In the genomic region with DNA sequence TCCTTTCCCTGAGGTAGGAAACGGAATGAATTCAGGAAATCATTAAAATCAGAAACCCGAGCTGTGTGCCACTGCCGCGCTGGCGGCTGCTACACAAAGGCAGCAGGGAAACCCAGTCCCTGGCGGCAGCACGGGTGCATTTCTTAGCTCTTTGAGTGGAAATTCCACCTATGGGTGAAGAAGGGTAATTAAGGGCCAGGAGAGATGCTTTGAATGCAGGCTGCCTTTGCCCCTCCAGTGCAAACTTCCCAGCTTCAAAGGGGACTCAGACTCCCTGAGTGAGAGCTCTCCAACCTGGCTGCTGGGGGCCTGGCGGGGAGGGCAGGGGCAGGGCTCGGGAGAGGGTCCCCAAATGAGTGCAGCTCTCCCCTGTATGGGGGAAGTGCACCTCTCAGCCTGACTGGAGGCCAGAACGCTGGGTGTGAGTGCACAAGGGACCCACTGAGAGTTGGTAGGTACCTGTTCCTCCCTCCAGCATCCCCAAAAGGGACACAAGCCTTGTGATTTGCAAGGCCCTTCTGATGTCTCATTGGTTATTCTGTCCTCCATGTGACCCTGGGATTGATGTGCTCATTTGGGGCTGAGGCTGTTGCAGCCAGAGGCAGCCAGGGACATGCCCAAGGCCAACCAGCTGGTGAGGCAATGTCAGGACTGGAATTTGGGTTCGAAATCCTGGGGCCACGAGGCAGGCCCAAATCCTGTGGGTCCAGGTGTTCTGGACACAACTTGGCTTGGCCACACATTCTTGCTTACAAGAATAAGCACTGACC, we compare ENCODE assay signal across 8 cellular contexts. TPM values are rescaled to one million over a fixed set of nuclear protein-coding genes. Genes with fewer than 3 reads are reported as not detected.
A peak's percentile ranks its signal among the peaks of the same experiment; 100 is the strongest.
DNase-seq lines count a peak whose midpoint lies in the region; ATAC-seq and TF ChIP-seq lines count a peak whose summit lies in the region.

No MANE protein-coding gene starts in this region.

- CTCF ChIA-PET in HCT116 (lab: Charles Lee): no interaction called here
- CTCF ChIA-PET in activated CD4-positive, alpha-beta T cell treated with anti-CD3 and anti-CD28 coated beads, Interleukin-2, amount 10 ng/mL, durations not matched to agents 7 days and 5 days (lab: Charles Lee): interaction anchor here (1.2 to 1.7 kb wide), 2 partner anchors 11 to 13 kb away, joined by 4 to 5 read pairs; no protein-coding TSS in a partner anchor
- CTCF ChIA-PET in MCF 10A (lab: Yijun Ruan, JAX): interaction anchor here (0.7 to 1.2 kb wide), 3 partner anchors 11 to 150 kb away, joined by 3 read pairs; no protein-coding TSS in a partner anchor

- peak; percentile 28; the same call in 1 of the 2 replicates for ATAC-seq in HCT116
- no peak for ATAC-seq in lung (ENCODE audit: insufficient read depth, low FRiP score)
- ATAC-seq in HG03469 (IDR thresholded peaks at IDR 0.05; ENCODE audit: unreplicated experiment): no peak

- RAD21 ChIA-PET in HCT116 (lab: Charles Lee; ENCODE audit: low non-redundant PET in 1 of 2, low total read pairs in 2 of 2, uncharacterized antibody in 2 of 2, unreplicated experiment in 2 of 2): no interaction called here

- peaks cover 1% of the 10 kb centered on the region for H3K36me3 Mint-ChIP-seq in activated CD4-positive, alpha-beta T cell treated with anti-CD3 and anti-CD28 coated beads, Interleukin-2, amount 10 ng/mL, durations not matched to agents 7 days and 5 days (ENCODE audit: low read depth)
- no peaks in the 10 kb centered on the region for H3K36me3 Mint-ChIP-seq in MCF 10A (ENCODE audit: insufficient read depth, unreplicated experiment)

- H3K9me3 ChIP-seq in HCT116 (ENCODE audit: control insufficient read depth in 1 of 2, insufficient read depth in 1 of 2, low read depth in 1 of 2, low read length in 2 of 2): no peaks in the 10 kb centered on the region
- no peaks in the 10 kb centered on the region for H3K9me3 ChIP-seq in lung (ENCODE audit: control insufficient read depth in 2 of 2, insufficient read depth in 1 of 2, low read length in 1 of 2)

- DNase-seq in DMS79 (lab: John Stamatoyannopoulos, UW): peak; percentile 2
- DNase-seq in HCT116 (ENCODE audit: low read depth, low spot score): no peak
- peak; percentile 53 for DNase-seq in activated CD4-positive, alpha-beta T cell treated with anti-CD3 and anti-CD28 coated beads, Interleukin-2, amount 10 ng/mL, durations not matched to agents 7 days and 5 days
- DNase-seq in lung (ENCODE audit: low spot score): no peak
- no peak for DNase-seq in anterior cingulate cortex (lab: John Stamatoyannopoulos, UW)
- DNase-seq in MCF 10A (ENCODE audit: unreplicated experiment): no peak
- DNase-seq in NCI-H446 (lab: John Stamatoyannopoulos, UW): no peak

- intact Hi-C loops in HCT116 (cut with micrococcal nuclease) (no loop called here), MCF 10A (cut with micrococcal nuclease) (no loop called here)

- BruUV-seq in HCT116 (replicated peaks; lab: Mats Ljungman, UMichigan) (no TSS peak), MCF 10A (replicated peaks; lab: Mats Ljungman, UMichigan) (no TSS peak)

- no peaks in the 10 kb centered on the region for H3K79me2 ChIP-seq in HCT116 (ENCODE audit: insufficient read depth, low read length)

- H3K27me3 ChIP-seq in HCT116 (ENCODE audit: insufficient read depth, low read length) (no peaks in the 10 kb centered on the region), lung (ENCODE audit: control insufficient read depth, insufficient read depth) (no peaks in the 10 kb centered on the region)

- H3K9me3 Mint-ChIP-seq in activated CD4-positive, alpha-beta T cell treated with anti-CD3 and anti-CD28 coated beads, Interleukin-2, amount 10 ng/mL, durations not matched to agents 7 days and 5 days: no peaks in the 10 kb centered on the region
- no peaks in the 10 kb centered on the region for H3K9me3 Mint-ChIP-seq in MCF 10A (ENCODE audit: unreplicated experiment)

- no peaks in the 10 kb centered on the region for H4K20me1 ChIP-seq in HCT116 (ENCODE audit: insufficient read depth)

- no peak overlapping the region for H3K4me2 ChIP-seq in HCT116 (ENCODE audit: low read length)

- peaks cover 43% of the 10 kb centered on the region for H3K4me1 Mint-ChIP-seq in activated CD4-positive, alpha-beta T cell treated with anti-CD3 and anti-CD28 coated beads, Interleukin-2, amount 10 ng/mL, durations not matched to agents 7 days and 5 days
- peaks cover 11% of the 10 kb centered on the region for H3K4me1 Mint-ChIP-seq in MCF 10A (ENCODE audit: insufficient read depth, unreplicated experiment)

- WGBS in lung, 2 donors: 44 to 49% methylated on average over 12 of the region's 12 CpGs

- no peak for TF ChIP-seq POLR2A in HCT116 (IDR thresholded peaks at IDR 0.05; ENCODE audit: borderline replicate concordance, extremely low read depth, insufficient read depth, insufficient read length)

- H3K4me1 ChIP-seq in HCT116 (ENCODE audit: control insufficient read depth in 1 of 2, insufficient read depth in 2 of 2, low read length in 2 of 2) (peaks cover 6 to 25% of the 10 kb centered on the region in 2 experiments), lung (ENCODE audit: control insufficient read depth in 2 of 2, insufficient read depth in 2 of 2, low read length in 2 of 2) (peaks cover 0 to 25% of the 10 kb centered on the region in 2 donors)

- TF ChIP-seq CTCF in HCT116 (IDR thresholded peaks at IDR 0.05 in 2 of 3, conservative IDR thresholded peaks at IDR 0.05 in 1 of 3; ENCODE audit: borderline replicate concordance in 1 of 3, insufficient read depth in 1 of 3, low read depth in 2 of 3, low read length in 2 of 3): peak in 1 of 3 experiments; percentile 25; a peak in 2 of 6 replicates
- peak; percentile 23 for TF ChIP-seq CTCF in lung (IDR thresholded peaks at IDR 0.05; ENCODE audit: control extremely low read depth, extremely low read depth)
- TF ChIP-seq CTCF in MCF 10A (IDR thresholded peaks at IDR 0.05; ENCODE audit: unreplicated experiment): no peak

- no peaks in the 10 kb centered on the region for H3K9me2 ChIP-seq in HCT116 (ENCODE audit: insufficient read depth)

- no peak overlapping the region for H3K4me3 Mint-ChIP-seq in activated CD4-positive, alpha-beta T cell treated with anti-CD3 and anti-CD28 coated beads, Interleukin-2, amount 10 ng/mL, durations not matched to agents 7 days and 5 days
- H3K4me3 Mint-ChIP-seq in MCF 10A (ENCODE audit: unreplicated experiment): no peak overlapping the region

- no peak overlapping the region for H3K27ac Mint-ChIP-seq in activated CD4-positive, alpha-beta T cell treated with anti-CD3 and anti-CD28 coated beads, Interleukin-2, amount 10 ng/mL, durations not matched to agents 7 days and 5 days
- H3K27ac Mint-ChIP-seq in MCF 10A (ENCODE audit: low read depth, unreplicated experiment): no peak overlapping the region

- H3K36me3 ChIP-seq in HCT116 (ENCODE audit: control insufficient read depth in 1 of 2, insufficient read depth in 2 of 2, low read length in 2 of 2) (no peaks in the 10 kb centered on the region), lung (ENCODE audit: control insufficient read depth in 2 of 2, insufficient read depth in 2 of 2, low read length in 2 of 2) (no peaks in the 10 kb centered on the region)

- no peak overlapping the region for H3K9ac ChIP-seq in HCT116 (ENCODE audit: low read length)

- H2AFZ ChIP-seq in HCT116 (ENCODE audit: low read depth, low read length, poor library complexity, severe bottlenecking): no peak overlapping the region

- no peak for TF ChIP-seq RAD21 in HCT116 (IDR thresholded peaks at IDR 0.05; ENCODE audit: low read depth)

- H3K4me3 ChIP-seq in HCT116 (replicated peaks in 1 of 2; ENCODE audit: low read depth in 1 of 2, low read length in 2 of 2) (no peak overlapping the region), lung (no peak overlapping the region)

- POLR2A ChIA-PET in HCT116 (lab: Charles Lee): no interaction called here
- POLR2A ChIA-PET in activated CD4-positive, alpha-beta T cell treated with anti-CD3 and anti-CD28 coated beads, Interleukin-2, amount 10 ng/mL, durations not matched to agents 7 days and 5 days (lab: Charles Lee): no interaction called here
- POLR2A ChIA-PET in MCF 10A (lab: Yijun Ruan, JAX): no interaction called here

- H3K27ac ChIP-seq in HCT116 (ENCODE audit: low read depth, low read length): no peak overlapping the region
- no peak overlapping the region for H3K27ac ChIP-seq in lung (ENCODE audit: low read depth in 1 of 2, low read length in 1 of 2)

- H3K27me3 Mint-ChIP-seq in activated CD4-positive, alpha-beta T cell treated with anti-CD3 and anti-CD28 coated beads, Interleukin-2, amount 10 ng/mL, durations not matched to agents 7 days and 5 days: no peaks in the 10 kb centered on the region
- H3K27me3 Mint-ChIP-seq in MCF 10A (ENCODE audit: insufficient read depth, unreplicated experiment): no peaks in the 10 kb centered on the region

TF ChIP-seq in HCT116, 20 proteins besides CTCF, POLR2A, EP300 and RAD21:
- TF ChIP-seq EGR1 (IDR thresholded peaks at IDR 0.05; ENCODE audit: low read depth) (no peak), SP1 (IDR thresholded peaks at IDR 0.05; ENCODE audit: low read depth) (no peak)

RNA-seq across cellular contexts. Expression of gene ZMIZ1, which starts 16.3 kb away (rescaled TPM):
- total RNA-seq in HCT116 (2021; ENCODE audit: unreplicated experiment) (28.4 TPM), lung (10 to 100 TPM; 43.7 to 80.2 TPM), MCF 10A (2022) (15.5 and 20.3 TPM in 2 replicates)
- polyA plus RNA-seq in HCT116 (2012): 18.9 and 19.3 TPM in 2 replicates
- total RNA-seq in activated CD4-positive, alpha-beta T cell treated with anti-CD3 and anti-CD28 coated beads, Interleukin-2, amount 10 ng/mL, durations not matched to agents 7 days and 5 days: 10 to 100 TPM; 27.8 to 31.5 TPM
- 10 to 100 TPM; 18.3 to 41.5 TPM for polyA plus RNA-seq in lung

Comparison
In these comparisons a context has a peak if more than half of its experiments do, and no peak if none do; other contexts are left out.
1. DNase-seq: peak in DMS79 (single experiment) and activated CD4-positive, alpha-beta T cell treated with anti-CD3 and anti-CD28 coated beads, Interleukin-2, amount 10 ng/mL, durations not matched to agents 7 days and 5 days (single experiment); none in HCT116 (single experiment), lung (single experiment), anterior cingulate cortex (0 of 58), MCF 10A (single experiment) and NCI-H446 (0 of 2).